In genomic region chr9:124782661-124783574, GRCh38 we compare ENCODE assay signal across 16 cellular contexts. TPM values are rescaled to one million over a fixed set of nuclear protein-coding genes. Genes with fewer than 3 reads are reported as not detected.
DNase-seq lines count a peak whose midpoint lies in the region; ATAC-seq and TF ChIP-seq lines count a peak whose summit lies in the region.
"Had no signal": no experiment of that assay in that cellular context is flagged by ENCODE, and none has a peak within 500 bp of the region (broad histone marks: within the 10 kb centered on the region; RNA-seq: fewer than 3 reads in every experiment).

No MANE protein-coding gene starts in this region.

- H3K4me3 ChIP-seq in BLaER1 treated with 17β-estradiol and CSF1 and Interleukin-3, amounts not matched to agents 10 nM and 100 nM = no peak overlapping the region
- H3K4me3 ChIP-seq in Karpas-422 (ENCODE audit: low read length) (no peak overlapping the region), gastrocnemius medialis (no peak overlapping the region)

- H3K79me2 ChIP-seq in Karpas-422 (ENCODE audit: low read length) = no peaks in the 10 kb centered on the region

- H3K9me3 Mint-ChIP-seq in activated naive CD4-positive, alpha-beta T cell treated with anti-CD3 and anti-CD28 coated beads, Interleukin-2, amount 10 ng/mL, durations not matched to agents 7 days and 5 days = no peaks in the 10 kb centered on the region

- H3K4me3 Mint-ChIP-seq in activated naive CD4-positive, alpha-beta T cell treated with anti-CD3 and anti-CD28 coated beads, Interleukin-2, amount 10 ng/mL, durations not matched to agents 7 days and 5 days = no peak overlapping the region
- H3K4me3 Mint-ChIP-seq: activated CD4-positive, alpha-beta T cell treated with anti-CD3 and anti-CD28 coated beads for 36 hours had no signal

- no peaks in the 10 kb centered on the region for H3K9me3 ChIP-seq in BLaER1 treated with 17β-estradiol and CSF1 and Interleukin-3, amounts not matched to agents 10 nM and 100 nM (replicated peaks in 1 of 11)
- H3K9me3 ChIP-seq in Karpas-422 (ENCODE audit: low read length) (no peaks in the 10 kb centered on the region), gastrocnemius medialis (no peaks in the 10 kb centered on the region)

- H3K36me3 Mint-ChIP-seq in activated naive CD4-positive, alpha-beta T cell treated with anti-CD3 and anti-CD28 coated beads, Interleukin-2, amount 10 ng/mL, durations not matched to agents 7 days and 5 days = no peaks in the 10 kb centered on the region

- H3K9ac ChIP-seq in BLaER1 treated with 17β-estradiol and CSF1 and Interleukin-3, amounts not matched to agents 10 nM and 100 nM = peak overlapping the region in 7 of 11 experiments; percentile 9 to 68 (median 34); a peak in 8 of 22 replicates
- H3K9ac ChIP-seq in Karpas-422 (ENCODE audit: low read length) = no peak overlapping the region

- CTCF ChIA-PET in activated naive CD4-positive, alpha-beta T cell treated with anti-CD3 and anti-CD28 coated beads, Interleukin-2, amount 10 ng/mL, durations not matched to agents 7 days and 5 days (lab: Charles Lee) = interaction anchor here (0.9 to 15.4 kb wide), 3 partner anchors 9 to 166 kb away, joined by 3 to 332 read pairs (median 3); partner anchors contain the start of gene WDR38

- H3K36me3 ChIP-seq in BLaER1 treated with 17β-estradiol and CSF1 and Interleukin-3, amounts not matched to agents 10 nM and 100 nM = no peaks in the 10 kb centered on the region
- H3K36me3 ChIP-seq in Karpas-422 (ENCODE audit: insufficient read depth, low read length) (no peaks in the 10 kb centered on the region), gastrocnemius medialis (no peaks in the 10 kb centered on the region)

- ATAC-seq in gastrocnemius medialis (no peak), HG03025 (IDR thresholded peaks at IDR 0.05; ENCODE audit: low FRiP score, unreplicated experiment) (no peak)
- ATAC-seq: activated CD4-positive, alpha-beta T cell treated with anti-CD3 and anti-CD28 coated beads for 36 hours; HepG2 had no signal

- intact Hi-C loops in gastrocnemius medialis (cut with DNase I; ENCODE audit: low total_unique reads) = no loop called here

- no peaks in the 10 kb centered on the region for H4K20me1 ChIP-seq in BLaER1 treated with 17β-estradiol and CSF1 and Interleukin-3, amounts not matched to agents 10 nM and 100 nM
- no peaks in the 10 kb centered on the region for H4K20me1 ChIP-seq in Karpas-422 (ENCODE audit: insufficient read depth, low read depth, low read length)

- peaks cover 14 to 88% (median 40%) of the 10 kb centered on the region in 10 experiments for H3K4me1 ChIP-seq in BLaER1 treated with 17β-estradiol and CSF1 and Interleukin-3, amounts not matched to agents 10 nM and 100 nM
- H3K4me1 ChIP-seq in Karpas-422 (ENCODE audit: low read length) (no peaks in the 10 kb centered on the region), gastrocnemius medialis (peaks cover 23 to 26% of the 10 kb centered on the region in 2 donors)

- peaks cover 38% of the 10 kb centered on the region for H3K27me3 Mint-ChIP-seq in activated naive CD4-positive, alpha-beta T cell treated with anti-CD3 and anti-CD28 coated beads, Interleukin-2, amount 10 ng/mL, durations not matched to agents 7 days and 5 days

- peak overlapping the region in 9 of 11 experiments; percentile 11 to 87 (median 73); a peak in 17 of 22 replicates for H3K27ac ChIP-seq in BLaER1 treated with 17β-estradiol and CSF1 and Interleukin-3, amounts not matched to agents 10 nM and 100 nM
- no peak overlapping the region for H3K27ac ChIP-seq in Karpas-422 (ENCODE audit: low read length)
- H3K27ac ChIP-seq in gastrocnemius medialis = peak overlapping the region; percentile 14 to 58 (median 46)

- peak overlapping the region in 9 of 11 experiments; percentile 50 to 81 (median 64); a peak in 16 of 22 replicates for H3K4me2 ChIP-seq in BLaER1 treated with 17β-estradiol and CSF1 and Interleukin-3, amounts not matched to agents 10 nM and 100 nM
- H3K4me2 ChIP-seq in Karpas-422 (ENCODE audit: low read depth, low read length, poor library complexity, severe bottlenecking) = no peak overlapping the region

- no peaks in the 10 kb centered on the region for H3K9me2 ChIP-seq in Karpas-422 (replicated peaks; ENCODE audit: insufficient read depth, low read length)

- TF ChIP-seq CTCF in gastrocnemius medialis (IDR thresholded peaks at IDR 0.05 in 4 of 5, conservative IDR thresholded peaks at IDR 0.05 in 1 of 5) = no peak

- peaks cover 0 to 12% (median 9%) of the 10 kb centered on the region in 11 experiments; a peak in 16 of 22 replicates for H3K27me3 ChIP-seq in BLaER1 treated with 17β-estradiol and CSF1 and Interleukin-3, amounts not matched to agents 10 nM and 100 nM
- H3K27me3 ChIP-seq in Karpas-422 (ENCODE audit: low read length) (no peaks in the 10 kb centered on the region), gastrocnemius medialis (no peaks in the 10 kb centered on the region)

- no peak overlapping the region for H3K27ac Mint-ChIP-seq in activated naive CD4-positive, alpha-beta T cell treated with anti-CD3 and anti-CD28 coated beads, Interleukin-2, amount 10 ng/mL, durations not matched to agents 7 days and 5 days
- H3K27ac Mint-ChIP-seq: activated CD4-positive, alpha-beta T cell treated with anti-CD3 and anti-CD28 coated beads for 36 hours had no signal

- no peak overlapping the region for H2AFZ ChIP-seq in Karpas-422 (ENCODE audit: low read length)

- H3K4me1 Mint-ChIP-seq in activated naive CD4-positive, alpha-beta T cell treated with anti-CD3 and anti-CD28 coated beads, Interleukin-2, amount 10 ng/mL, durations not matched to agents 7 days and 5 days = no peaks in the 10 kb centered on the region
- H3K4me1 Mint-ChIP-seq: activated CD4-positive, alpha-beta T cell treated with anti-CD3 and anti-CD28 coated beads for 36 hours had no signal

- in situ Hi-C loops in gastrocnemius medialis (cut with MboI; ENCODE audit: low sequenced_read_pairs in 4 of 4) = no loop called here

- peak; percentile 23 for DNase-seq in Karpas-422
- peak; percentile 10 for DNase-seq in iPS-NIHi7 (ENCODE audit: extremely low spot score)
- peak in 1 of 2 donors; percentile 12 for DNase-seq in gastrocnemius medialis
- no peak for DNase-seq in NCI-H1436 (lab: John Stamatoyannopoulos, UW)
- no peak for DNase-seq in activated naive CD4-positive, alpha-beta T cell treated with anti-CD3 and anti-CD28 coated beads, Interleukin-2, amount 10 ng/mL, durations not matched to agents 7 days and 5 days
- DNase-seq in stimulated activated CD4-positive, alpha-beta T cell treated with anti-CD3 and anti-CD28 coated beads, Interleukin-1b, Interleukin-23, amount 100 ng/mL, for 48 hours = no peak
- DNase-seq: activated CD4-positive, alpha-beta T cell treated with anti-CD3 and anti-CD28 coated beads for 36 hours; amygdala; erythroblast; GOT3; kidney; SHP77 had no signal

- no peak for TF ChIP-seq POLR2A in gastrocnemius medialis (IDR thresholded peaks at IDR 0.05)

RNA-seq across cellular contexts. Expression of gene OLFML2A, which starts 6.0 kb away (rescaled TPM):
- not detected in 2 replicates for total RNA-seq in Karpas-422 (2014; rRNA removed; shearing (Covaris generic); ENCODE audit: low replicate concordance)
- 10 to 100 TPM in 3 of 4 donors, 1 to 10 TPM in 1; 6.9 to 48.0 (median 32.8) TPM for total RNA-seq in gastrocnemius medialis
- total RNA-seq: T-helper 2 cell treated with Interferon-gamma antibody and Interleukin-4, amounts not matched to agents 100 ng/mL and 5 ng/mL, for 36 hours had no signal

RNA-seq across cellular contexts. Expression of gene NR6A1, which starts 11.8 kb away (rescaled TPM):
- 3.1 and 3.2 TPM in 2 replicates for total RNA-seq in Karpas-422 (2014; rRNA removed; shearing (Covaris generic); ENCODE audit: low replicate concordance)
- 1 to 10 TPM in 3 of 4 donors, under 1 TPM in 1; 0.58 to 5.6 (median 2.1) TPM for total RNA-seq in gastrocnemius medialis

Comparison
In these comparisons a context has a peak if more than half of its experiments do, and no peak if none do; other contexts are left out.
1. DNase-seq: peak in Karpas-422 (single experiment) and iPS-NIHi7 (single experiment); none in NCI-H1436 (single experiment), activated naive CD4-positive, alpha-beta T cell treated with anti-CD3 and anti-CD28 coated beads, Interleukin-2, amount 10 ng/mL, durations not matched to agents 7 days and 5 days (single experiment) and stimulated activated CD4-positive, alpha-beta T cell treated with anti-CD3 and anti-CD28 coated beads, Interleukin-1b, Interleukin-23, amount 100 ng/mL, for 48 hours (single experiment).